18 cellular contexts compared by ENCODE assay signal in genomic region chr14:94540031-94540794, GRCh38. TPM values are rescaled to one million over a fixed set of nuclear protein-coding genes. Genes with fewer than 3 reads are reported as not detected.
DNase-seq lines count a peak whose midpoint lies in the region; ATAC-seq, FAIRE-seq and TF ChIP-seq lines count a peak whose summit lies in the region.
"Had no signal": no experiment of that assay in that cellular context is flagged by ENCODE, and none has a peak within 500 bp of the region (broad histone marks: within the 10 kb centered on the region; RNA-seq: fewer than 3 reads in every experiment).

No MANE protein-coding gene starts in this region.

- no peaks in the 10 kb centered on the region for H3K79me2 ChIP-seq in osteoblast (ENCODE audit: insufficient read depth, low read length)
- H3K79me2 ChIP-seq: parathyroid adenoma had no signal

- no peak for FAIRE-seq in GM12892 (lab: Jason Lieb, UNC)
- FAIRE-seq: endometrium had no signal

- no peaks in the 10 kb centered on the region for H3K27me3 ChIP-seq in osteoblast (ENCODE audit: insufficient read depth, low read length)

- H3K4me3 ChIP-seq in fibroblast of mammary gland (ENCODE audit: control insufficient read depth, low read depth, low read length) (no peak overlapping the region), osteoblast (ENCODE audit: insufficient read depth, low read length) (no peak overlapping the region)

- peaks cover 15% of the 10 kb centered on the region for H3K4me1 ChIP-seq in osteoblast (ENCODE audit: insufficient read depth, low read length)
- H3K4me1 ChIP-seq: parathyroid adenoma had no signal

- TF ChIP-seq POLR2A in GM12892 (IDR thresholded peaks at IDR 0.05; ENCODE audit: low read depth, low read length): no peak

- H3K36me3 ChIP-seq in osteoblast (ENCODE audit: insufficient read depth, low read length): no peaks in the 10 kb centered on the region

- TF ChIP-seq CTCF in VCaP (conservative IDR thresholded peaks at IDR 0.05) (peak; percentile 37; the same call in 1 of the 2 replicates), fibroblast of mammary gland (conservative IDR thresholded peaks at IDR 0.05; ENCODE audit: control insufficient read depth, insufficient read depth, low read depth, low read length) (no peak), osteoblast (IDR thresholded peaks at IDR 0.05; ENCODE audit: extremely low read depth, low read depth, low read length) (peak; percentile 48)

- peak overlapping the region; percentile 29 for H3K4me2 ChIP-seq in osteoblast (ENCODE audit: insufficient read depth, low read length)

- H3K9me3 ChIP-seq in osteoblast (ENCODE audit: low read depth, low read length): no peaks in the 10 kb centered on the region

- H3K27ac ChIP-seq in VCaP (no peak overlapping the region), osteoblast (ENCODE audit: low read depth, low read length) (no peak overlapping the region)
- H3K27ac ChIP-seq: parathyroid adenoma had no signal

- ATAC-seq in HG02938 (IDR thresholded peaks at IDR 0.05; ENCODE audit: unreplicated experiment): no peak
- ATAC-seq: stimulated activated naive CD8-positive, alpha-beta T cell treated with anti-CD3 and anti-CD28 coated beads, Interleukin-15, Interleukin-2, amounts not matched to agents 100 U/mL and 50 U/mL, for 24 hours had no signal

- peak; percentile 21 for DNase-seq in EL
- DNase-seq in fibroblast of mammary gland (ENCODE audit: low read depth): peak; percentile 25
- DNase-seq in osteoblast (ENCODE audit: insufficient read length, low spot score, missing footprints): peak; percentile 90
- DNase-seq in NCI-H526 treated with DMSO at 0.1 percent for 48 hours (lab: John Stamatoyannopoulos, UW): no peak
- DNase-seq in GM12892 (ENCODE audit: insufficient read length): no peak
- DNase-seq in CD1c-positive myeloid dendritic cell (ENCODE audit: extremely low spot score): no peak
- DNase-seq: activated T-cell treated with anti-CD3 and anti-CD28 coated beads for 4 hours; amniotic stem cell; C1 segment of cervical spinal cord; GF-D8; NCI-H1436; NCI-H510A treated with DMSO at 0.1 percent for 48 hours; stimulated activated CD4-positive, alpha-beta T cell treated with anti-CD3 and anti-CD28 coated beads, Interleukin-4, amount 100 ng/mL, for 24 hours; stimulated activated naive CD8-positive, alpha-beta T cell treated with anti-CD3 and anti-CD28 coated beads, Interleukin-15, Interleukin-2, amounts not matched to agents 100 U/mL and 50 U/mL, for 24 hours had no signal

- H2AFZ ChIP-seq in osteoblast (ENCODE audit: low read length): peak overlapping the region; percentile 58
- H2AFZ ChIP-seq: parathyroid adenoma had no signal

- no peaks in the 10 kb centered on the region for H4K20me1 ChIP-seq in osteoblast (ENCODE audit: insufficient read depth, low read length)

RNA-seq across cellular contexts. Expression of gene SERPINA4, which starts 21.0 kb away (rescaled TPM):
- total RNA-seq in osteoblast: not detected in 2 replicates
- not detected for polyA plus RNA-seq in GM12892 (2012; ENCODE audit: missing spikeins)

RNA-seq across cellular contexts. Expression of gene SERPINA12, which starts 30.9 kb away (rescaled TPM):
- total RNA-seq in osteoblast: not detected in 2 replicates
- polyA plus RNA-seq in GM12892 (2012; ENCODE audit: missing spikeins): not detected

RNA-seq across cellular contexts. Expression of gene SERPINA5, which starts 41.0 kb away (rescaled TPM):
- 0.36 and 0.59 TPM in 2 replicates for total RNA-seq in osteoblast
- not detected for polyA plus RNA-seq in GM12892 (2012; ENCODE audit: missing spikeins)

Comparison
In these comparisons a context has a peak if more than half of its experiments do, and no peak if none do; other contexts are left out.
1. DNase-seq: peak in EL (single experiment), fibroblast of mammary gland (single experiment) and osteoblast (single experiment); none in NCI-H526 treated with DMSO at 0.1 percent for 48 hours (single experiment), GM12892 (single experiment) and CD1c-positive myeloid dendritic cell (single experiment).